Comparison of ENCODE assay signal across 8 cellular contexts in the genomic region with DNA sequence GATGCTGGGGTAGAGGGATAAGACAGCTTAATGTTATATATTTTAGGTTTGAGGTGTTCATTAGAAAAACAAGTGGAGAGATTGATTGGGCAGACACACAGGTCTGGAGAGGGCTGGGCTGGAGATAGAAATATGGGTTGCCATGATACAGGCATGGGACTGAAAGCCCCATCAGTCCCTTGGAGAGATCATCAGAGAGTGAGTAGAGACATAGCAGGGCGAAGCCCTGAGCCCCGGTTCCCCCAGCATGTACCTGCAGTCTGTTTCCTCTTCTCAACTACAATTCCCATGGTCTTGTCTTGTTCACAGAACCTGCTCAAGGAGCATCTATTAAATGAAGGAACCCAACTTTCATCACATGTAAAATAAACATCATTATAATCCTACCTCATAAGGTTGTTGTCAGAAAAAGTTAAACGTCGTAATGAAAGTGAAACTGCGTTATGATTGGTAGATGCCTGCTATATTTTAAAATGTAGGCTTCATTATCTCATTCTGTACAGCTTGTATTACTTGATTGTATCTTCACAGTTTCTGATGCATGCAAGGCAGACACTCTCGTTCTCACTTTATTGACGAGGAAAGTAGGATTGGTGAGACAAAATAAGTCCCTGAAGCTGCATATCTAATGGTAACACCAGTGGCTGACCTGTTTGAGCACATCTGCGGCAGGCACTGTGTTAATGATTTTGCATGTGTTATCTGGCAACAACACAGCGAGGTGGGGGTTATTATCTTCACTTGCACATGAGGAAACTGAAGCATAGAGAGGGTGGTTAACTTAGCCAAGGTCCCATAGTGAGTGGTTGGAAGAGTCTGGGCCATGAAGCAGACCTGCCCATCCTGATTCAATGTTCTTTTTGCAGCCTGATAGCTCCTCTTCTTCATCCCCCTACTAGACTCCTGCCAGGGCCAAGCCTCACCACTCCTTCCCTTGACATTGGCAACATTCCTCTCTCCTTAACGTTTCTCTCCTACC.
DNase-seq lines count a peak whose midpoint lies in the region; ATAC-seq and TF ChIP-seq lines count a peak whose summit lies in the region.

No MANE protein-coding gene starts in this region.

- H3K36me3 ChIP-seq in left lung, result no peaks in the 10 kb centered on the region

- H3K4me3 Mint-ChIP-seq in activated CD8-positive, alpha-beta memory T cell treated with anti-CD3 and anti-CD28 coated beads, Interleukin-2, amount 10 ng/mL, durations not matched to agents 7 days and 5 days, result peak overlapping the region; percentile 82
- H3K4me3 Mint-ChIP-seq in T-helper 17 cell, result peak overlapping the region; percentile 95

- intact Hi-C loops in dorsolateral prefrontal cortex (cut with DNase I) (loop anchor here (2.0 to 10.0 kb wide), 7 partner anchors 66 to 1272 kb away; partner anchors contain the start of genes ENDOD1 (in 1 of the 2) and SESN3 (in 1 of the 2)), left lung (cut with DNase I) (loop anchor here (5.0 to 10.0 kb wide), 2 partner anchors 552 to 609 kb away; no protein-coding TSS in a partner anchor)

- H3K27me3 Mint-ChIP-seq in activated CD8-positive, alpha-beta memory T cell treated with anti-CD3 and anti-CD28 coated beads, Interleukin-2, amount 10 ng/mL, durations not matched to agents 7 days and 5 days, result no peaks in the 10 kb centered on the region
- H3K27me3 Mint-ChIP-seq in T-helper 17 cell, result no peaks in the 10 kb centered on the region

- no peaks in the 10 kb centered on the region for H3K36me3 Mint-ChIP-seq in activated CD8-positive, alpha-beta memory T cell treated with anti-CD3 and anti-CD28 coated beads, Interleukin-2, amount 10 ng/mL, durations not matched to agents 7 days and 5 days
- peaks cover 4% of the 10 kb centered on the region for H3K36me3 Mint-ChIP-seq in T-helper 17 cell (ENCODE audit: low read depth)

- peaks cover 36% of the 10 kb centered on the region for H3K4me1 Mint-ChIP-seq in activated CD8-positive, alpha-beta memory T cell treated with anti-CD3 and anti-CD28 coated beads, Interleukin-2, amount 10 ng/mL, durations not matched to agents 7 days and 5 days
- peaks cover 44% of the 10 kb centered on the region for H3K4me1 Mint-ChIP-seq in T-helper 17 cell

- no peaks in the 10 kb centered on the region for H3K9me3 Mint-ChIP-seq in activated CD8-positive, alpha-beta memory T cell treated with anti-CD3 and anti-CD28 coated beads, Interleukin-2, amount 10 ng/mL, durations not matched to agents 7 days and 5 days (ENCODE audit: low read depth)

- peak overlapping the region in 34 of 59 donors; percentile 2 to 42 (median 19) for H3K4me3 ChIP-seq in dorsolateral prefrontal cortex
- H3K4me3 ChIP-seq in left lung, result peak overlapping the region in 1 of 2 donors; percentile 34

- H3K4me1 ChIP-seq in left lung, result peaks cover 9 to 35% of the 10 kb centered on the region in 2 donors

- H3K27ac ChIP-seq in dorsolateral prefrontal cortex (peak overlapping the region in 17 of 59 donors; percentile 18 to 96 (median 36)), left lung (peak overlapping the region in 1 of 2 donors; percentile 41)

- peak overlapping the region; percentile 93 for H3K27ac Mint-ChIP-seq in activated CD8-positive, alpha-beta memory T cell treated with anti-CD3 and anti-CD28 coated beads, Interleukin-2, amount 10 ng/mL, durations not matched to agents 7 days and 5 days
- peak overlapping the region; percentile 98 for H3K27ac Mint-ChIP-seq in T-helper 17 cell

- no peaks in the 10 kb centered on the region for H3K27me3 ChIP-seq in dorsolateral prefrontal cortex
- peaks cover 0 to 5% of the 10 kb centered on the region in 2 donors for H3K27me3 ChIP-seq in left lung

- CTCF ChIA-PET in activated CD8-positive, alpha-beta memory T cell treated with anti-CD3 and anti-CD28 coated beads, Interleukin-2, amount 10 ng/mL, durations not matched to agents 7 days and 5 days (lab: Charles Lee), result interaction anchor here (0.7 to 20.8 kb wide), 41 partner anchors 9 to 1273 kb away, joined by 3 to 258 read pairs (median 5); partner anchors contain the start of genes CEP57, CWC15, ENDOD1 and FAM76B

- ATAC-seq in activated CD8-positive, alpha-beta memory T cell treated with anti-CD3 and anti-CD28 coated beads, Interleukin-2, amount 10 ng/mL, durations not matched to agents 7 days and 5 days, result peak; percentile 11
- no peak for ATAC-seq in T-helper 17 cell
- no peak for ATAC-seq in GM18873 (IDR thresholded peaks at IDR 0.05; ENCODE audit: low FRiP score, unreplicated experiment)
- ATAC-seq in left lung, result no peak

- no peak for TF ChIP-seq CTCF in dorsolateral prefrontal cortex (IDR thresholded peaks at IDR 0.05 in 54 of 56, conservative IDR thresholded peaks at IDR 0.05 in 2 of 56; ENCODE audit: low read depth in 1 of 56, partially characterized antibody in 56 of 56)
- no peak for TF ChIP-seq CTCF in left lung (IDR thresholded peaks at IDR 0.05)

- H3K9me3 ChIP-seq in T-helper 17 cell (ENCODE audit: control insufficient read depth, low read length, poor library complexity, severe bottlenecking) (no peaks in the 10 kb centered on the region), left lung (no peaks in the 10 kb centered on the region)

- DNase-seq in activated CD8-positive, alpha-beta memory T cell treated with anti-CD3 and anti-CD28 coated beads, Interleukin-2, amount 10 ng/mL, durations not matched to agents 7 days and 5 days, result peak; percentile 55
- DNase-seq in activated CD8-positive, alpha-beta memory T cell treated with anti-CD3 and anti-CD28 coated beads, Interleukin-2, amount 50 U/mL, for 48 hours, result no peak
- DNase-seq in T-helper 17 cell (no peak), dorsolateral prefrontal cortex (no peak), NCI-H1048 (lab: John Stamatoyannopoulos, UW) (no peak), left lung (no peak)
- peak; percentile 18 for DNase-seq in stimulated activated naive CD4-positive, alpha-beta T cell treated with Interleukin-2 at 50 U/mL for 16 hours (lab: John Stamatoyannopoulos, UW)

Comparison
In these comparisons a context has a peak if more than half of its experiments do, and no peak if none do; other contexts are left out.
1. DNase-seq: peak in activated CD8-positive, alpha-beta memory T cell treated with anti-CD3 and anti-CD28 coated beads, Interleukin-2, amount 10 ng/mL, durations not matched to agents 7 days and 5 days (single experiment) and stimulated activated naive CD4-positive, alpha-beta T cell treated with Interleukin-2 at 50 U/mL for 16 hours (single experiment); none in activated CD8-positive, alpha-beta memory T cell treated with anti-CD3 and anti-CD28 coated beads, Interleukin-2, amount 50 U/mL, for 48 hours (single experiment), T-helper 17 cell (0 of 3), dorsolateral prefrontal cortex (0 of 10), NCI-H1048 (single experiment) and left lung (0 of 2).